In the genomic region with DNA sequence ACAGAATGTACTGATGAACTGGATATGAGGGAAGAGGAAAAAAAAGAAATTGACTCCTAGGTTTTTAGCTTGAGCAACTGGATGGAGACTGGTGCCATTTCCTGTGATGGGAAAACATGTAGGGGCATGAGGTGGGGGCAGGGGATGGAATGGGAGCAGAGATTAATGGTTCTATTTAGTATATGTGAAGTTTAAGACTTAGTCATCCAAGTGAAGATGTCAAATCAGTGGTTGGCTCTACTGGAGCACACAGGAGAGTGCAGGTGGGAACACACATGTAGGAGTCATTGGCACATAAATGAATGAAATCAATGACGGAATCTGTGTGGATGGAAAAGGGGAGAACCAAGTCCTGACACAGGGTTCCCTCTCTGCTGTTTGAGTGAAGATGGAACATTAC, we compare ENCODE assay signal across 15 cellular contexts.
"Had no signal": no experiment of that assay in that cellular context is flagged by ENCODE, and none has a peak within 500 bp of the region (broad histone marks: within the 10 kb centered on the region; RNA-seq: fewer than 3 reads in every experiment).

No MANE protein-coding gene starts in this region.

- H3K9me3 ChIP-seq: adrenal gland had no signal

- H3K36me3 ChIP-seq: adrenal gland, tibial nerve had no signal

- H3K4me1 ChIP-seq: adrenal gland, tibial nerve had no signal

- ATAC-seq: activated CD4-positive, CD25-positive, alpha-beta regulatory T cell treated with anti-CD3 and anti-CD28 coated beads, Interleukin-2, amount 50 U/mL, for 24 hours; effector memory CD8-positive, alpha-beta T cell; left lobe of liver; T-cell had no signal

- DNase-seq: activated effector memory CD4-positive, alpha-beta T cell treated with Interleukin-2 at 50 U/mL for 16 hours; activated naive CD4-positive, alpha-beta T cell treated with anti-CD3 and anti-CD28 coated beads, Interleukin-2, amount 50 U/mL, for 16 hours; adrenal gland; effector memory CD8-positive, alpha-beta T cell; foreskin melanocyte; hypothalamus; kidney; T-cell; T1000 had no signal

- FAIRE-seq: kidney, urothelium cell line had no signal

- H3K27me3 ChIP-seq: adrenal gland, tibial nerve had no signal

- H3K27ac ChIP-seq: adrenal gland, SK-N-MC, tibial nerve had no signal

- H3K4me3 ChIP-seq: adrenal gland, lung, SK-N-MC, tibial nerve had no signal
